ENCODE assay signal across 15 cellular contexts in the genomic region with DNA sequence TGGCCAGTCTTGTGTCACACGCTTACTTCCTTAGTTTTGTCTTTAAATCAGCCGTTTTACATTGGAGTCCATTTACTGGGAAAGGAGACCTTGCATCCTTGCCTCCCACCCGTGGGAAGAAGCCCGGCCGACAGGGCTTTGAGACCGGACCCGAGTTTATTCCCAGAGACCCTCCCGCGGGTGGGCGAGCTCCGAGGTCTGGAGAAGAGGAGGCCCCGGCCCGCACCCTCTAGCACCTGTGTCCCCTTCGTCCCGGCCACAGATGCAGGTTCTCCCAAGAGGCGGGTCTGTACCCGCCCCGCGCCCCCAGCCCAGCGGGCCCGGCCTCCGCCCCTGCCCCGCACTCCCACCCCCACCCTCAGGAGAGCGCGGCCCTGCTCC. TPM values are rescaled to one million over a fixed set of nuclear protein-coding genes. Genes with fewer than 3 reads are reported as not detected.
DNase-seq lines count a peak whose midpoint lies in the region; ATAC-seq, FAIRE-seq and TF ChIP-seq lines count a peak whose summit lies in the region.
"Had no signal": no experiment of that assay in that cellular context is flagged by ENCODE, and none has a peak within 500 bp of the region (broad histone marks: within the 10 kb centered on the region; RNA-seq: fewer than 3 reads in every experiment).

No MANE protein-coding gene starts in this region.

- ATAC-seq in heart left ventricle (no peak), Right ventricle myocardium inferior (no peak), K562 (no peak; the same call in 2 of the 3 replicates), naive B cell (ENCODE audit: low read depth in 2 of 2) (no peak), upper lobe of left lung (ENCODE audit: low FRiP score in 2 of 2) (no peak), GM19351 (IDR thresholded peaks at IDR 0.05; ENCODE audit: unreplicated experiment) (no peak)
- ATAC-seq: sciatic nerve had no signal

- no peak overlapping the region for H3K27ac Mint-ChIP-seq in naive B cell
- H3K27ac Mint-ChIP-seq: activated CD4-positive, alpha-beta memory T cell treated with anti-CD3 and anti-CD28 coated beads, Interleukin-2, amount 10 ng/mL, durations not matched to agents 7 days and 5 days; activated T-cell treated with anti-CD3 and anti-CD28 coated beads, Interleukin-2, amount 50 U/mL, for 72 hours; CD4-positive, CD25-positive, alpha-beta regulatory T cell; naive thymus-derived CD4-positive, alpha-beta T cell had no signal

- H3K36me3 Mint-ChIP-seq in naive B cell = no peaks in the 10 kb centered on the region
- H3K36me3 Mint-ChIP-seq: CD4-positive, CD25-positive, alpha-beta regulatory T cell; naive thymus-derived CD4-positive, alpha-beta T cell had no signal

- H3K4me1 ChIP-seq in heart left ventricle = peaks cover 0 to 20% (median 7%) of the 10 kb centered on the region in 12 donors
- peaks cover 41 to 78% of the 10 kb centered on the region in 2 experiments for H3K4me1 ChIP-seq in K562 (replicated peaks in 1 of 2; ENCODE audit: control insufficient read depth in 2 of 2, insufficient read depth in 2 of 2, low read length in 2 of 2)
- H3K4me1 ChIP-seq in upper lobe of left lung = peaks cover 16 to 34% (median 25%) of the 10 kb centered on the region in 4 donors

- BruUV-seq in K562 (replicated peaks; lab: Mats Ljungman, UMichigan) = no TSS peak

- peak overlapping the region in 5 of 8 donors; percentile 12 to 80 (median 47) for H3K4me3 Mint-ChIP-seq in naive B cell
- H3K4me3 Mint-ChIP-seq: activated CD4-positive, alpha-beta memory T cell treated with anti-CD3 and anti-CD28 coated beads, Interleukin-2, amount 10 ng/mL, durations not matched to agents 7 days and 5 days; activated T-cell treated with anti-CD3 and anti-CD28 coated beads, Interleukin-2, amount 50 U/mL, for 72 hours had no signal

- DNase-seq in heart left ventricle (peak in 2 of 5 donors; percentile 18 to 56), Right ventricle myocardium inferior (ENCODE audit: missing footprints) (no peak), K562 (ENCODE audit: extremely low read depth in 1 of 4, low spot score in 3 of 4) (no peak), naive B cell (no peak), upper lobe of left lung (no peak), NCI-H69 (lab: John Stamatoyannopoulos, UW) (no peak), NCI-H187 treated with DMSO at 0.1 percent for 48 hours (lab: John Stamatoyannopoulos, UW) (no peak)
- DNase-seq: activated CD4-positive, alpha-beta memory T cell treated with anti-CD3 and anti-CD28 coated beads, Interleukin-2, amount 10 ng/mL, durations not matched to agents 7 days and 5 days; activated T-cell treated with anti-CD3 and anti-CD28 coated beads, Interleukin-2, amount 50 U/mL, for 72 hours; CD4-positive, CD25-positive, alpha-beta regulatory T cell; IMR-90; naive thymus-derived CD4-positive, alpha-beta T cell had no signal

- peak overlapping the region; percentile 78 to 94 for H3K9ac ChIP-seq in K562 (ENCODE audit: insufficient read depth in 1 of 2, low read depth in 2 of 2, low read length in 2 of 2)

- no peaks in the 10 kb centered on the region for H4K20me1 ChIP-seq in K562 (replicated peaks; ENCODE audit: control insufficient read depth, insufficient read depth, low read length)

- H3K27me3 Mint-ChIP-seq in naive B cell = peaks cover 14 to 50% (median 26%) of the 10 kb centered on the region in 3 donors

- H3K36me3 ChIP-seq in heart left ventricle (no peaks in the 10 kb centered on the region), K562 (ENCODE audit: control insufficient read depth, insufficient read depth, low read length) (peaks cover 1% of the 10 kb centered on the region; the same call in 1 of the 3 replicates), upper lobe of left lung (no peaks in the 10 kb centered on the region)

- no peaks in the 10 kb centered on the region for H3K9me1 ChIP-seq in K562 (ENCODE audit: control insufficient read depth, insufficient read depth, low read length)

- CTCF ChIA-PET in K562 (lab: Yijun Ruan, JAX; ENCODE audit: low intra/inter-chr PET ratio) = no interaction called here

- no peaks in the 10 kb centered on the region for H3K9me3 ChIP-seq in heart left ventricle
- H3K9me3 ChIP-seq in K562 (replicated peaks; ENCODE audit: control insufficient read depth, insufficient read depth, low read depth, low read length) = no peaks in the 10 kb centered on the region
- H3K9me3 ChIP-seq in upper lobe of left lung = no peaks in the 10 kb centered on the region
- H3K9me3 ChIP-seq: tibial nerve had no signal

- in situ Hi-C loops in K562 (cut with MboI) = no loop called here

- H2AFZ ChIP-seq in K562 (ENCODE audit: low read depth, low read length) = 0 out of 2 replicates have a peak overlapping the region, but pooled peaks have one; percentile 57

- no peak for TF ChIP-seq RAD21 in K562 (CRISPR knock-in tag; conservative IDR thresholded peaks at IDR 0.05 in 1 of 2, IDR thresholded peaks at IDR 0.05 in 1 of 2)

- H3K79me2 ChIP-seq in K562 (ENCODE audit: control insufficient read depth, insufficient read depth, low read length) = peaks cover 23% of the 10 kb centered on the region; the same call in 2 of the 3 replicates

- no peak for TF ChIP-seq POLR2A in heart left ventricle (IDR thresholded peaks at IDR 0.05)
- TF ChIP-seq POLR2A in K562 (conservative IDR thresholded peaks at IDR 0.05) = no peak
- TF ChIP-seq POLR2A in upper lobe of left lung (IDR thresholded peaks at IDR 0.05) = no peak

- POLR2A ChIA-PET in K562 (lab: Yijun Ruan, JAX) = no interaction called here

- no peak for TF ChIP-seq CTCF in heart left ventricle (IDR thresholded peaks at IDR 0.05)
- TF ChIP-seq CTCF in K562 (IDR thresholded peaks at IDR 0.05 in 2 of 3, conservative IDR thresholded peaks at IDR 0.05 in 1 of 3; ENCODE audit: insufficient read depth in 2 of 3, low read depth in 1 of 3, low read length in 3 of 3) = no peak
- TF ChIP-seq CTCF in upper lobe of left lung (IDR thresholded peaks at IDR 0.05) = no peak

- H3K4me2 ChIP-seq in K562 (ENCODE audit: insufficient read depth, low read length) = peak overlapping the region; percentile 77

- peaks cover 15 to 31% (median 16%) of the 10 kb centered on the region in 3 donors for H3K4me1 Mint-ChIP-seq in naive B cell
- H3K4me1 Mint-ChIP-seq: activated CD4-positive, alpha-beta memory T cell treated with anti-CD3 and anti-CD28 coated beads, Interleukin-2, amount 10 ng/mL, durations not matched to agents 7 days and 5 days had no signal

- FAIRE-seq in K562 (lab: Jason Lieb, UNC) = peak; percentile 52

- no peak overlapping the region for H3K27ac ChIP-seq in heart left ventricle
- peak overlapping the region; percentile 81 for H3K27ac ChIP-seq in K562 (ENCODE audit: extremely low read depth, low read depth, low read length)
- no peak overlapping the region for H3K27ac ChIP-seq in upper lobe of left lung

- H3K9me3 Mint-ChIP-seq in naive B cell = peaks cover 0 to 2% (median 0%) of the 10 kb centered on the region in 7 donors
- H3K9me3 Mint-ChIP-seq: activated CD4-positive, alpha-beta memory T cell treated with anti-CD3 and anti-CD28 coated beads, Interleukin-2, amount 10 ng/mL, durations not matched to agents 7 days and 5 days; activated T-cell treated with anti-CD3 and anti-CD28 coated beads, Interleukin-2, amount 50 U/mL, for 72 hours; naive thymus-derived CD4-positive, alpha-beta T cell had no signal

- intact Hi-C loops in heart left ventricle (cut with DNase I) (loop anchor here in 2 of 10 donors (10.0 kb wide), 2 partner anchors 242 to 252 kb away; no protein-coding TSS in a partner anchor), Right ventricle myocardium inferior (cut with DNase I) (no loop called here), K562 (cut with micrococcal nuclease) (loop anchor here (10.0 kb wide), 1 partner anchor 48 kb away; no protein-coding TSS in a partner anchor)

- H3K4me3 ChIP-seq in heart left ventricle (peak overlapping the region in 7 of 12 donors; percentile 17 to 51 (median 46)), K562 (peak overlapping the region; percentile 47), upper lobe of left lung (peak overlapping the region in 3 of 4 donors; percentile 24 to 47 (median 43))

- 7 to 22% (median 10%) methylated on average over 15 to 25 of the region's 25 CpGs for WGBS in heart left ventricle, 4 donors
- WGBS in K562 (ENCODE audit: insufficient coverage, low coverage, missing lambda C conversion rate) = 1% methylated on average over 12 of the region's 25 CpGs
- WGBS in upper lobe of left lung, 2 donors = 15 to 18% methylated on average over 3 to 18 of the region's 25 CpGs

- TF ChIP-seq EP300 in K562 (IDR thresholded peaks at IDR 0.05; ENCODE audit: low read length) = no peak
- TF ChIP-seq EP300 in upper lobe of left lung (IDR thresholded peaks at IDR 0.05) = no peak

- H3K27me3 ChIP-seq in heart left ventricle = peaks cover 16 to 49% (median 34%) of the 10 kb centered on the region in 9 donors
- H3K27me3 ChIP-seq in K562 (ENCODE audit: control insufficient read depth in 2 of 2, insufficient read depth in 2 of 2, low read length in 2 of 2) = no peaks in the 10 kb centered on the region
- H3K27me3 ChIP-seq in upper lobe of left lung = peaks cover under 1 to 31% (median 22%) of the 10 kb centered on the region in 4 donors

RNA-seq across cellular contexts. Expression of a gene that starts 3.8 kb away (rescaled TPM):
- total RNA-seq in heart left ventricle (under 1 TPM in 4 of 9 donors, not detected in 5; 0.19 to 0.27 (median 0.25) TPM), Right ventricle myocardium inferior (not detected), K562 (2014; rRNA removed) (1.6 TPM in 2 replicates), K562 (2014; rRNA removed; fragmentation: Illumina TruSeq; extraction: Trizol) (0.40 and 0.96 TPM in 2 replicates), K562 (2015; rRNA removed; fragmentation: Illumina TruSeq; extraction: Trizol) (1.8 and 2.2 TPM in 2 replicates), K562 (2021) (3.1 and 4.2 TPM in 2 replicates), upper lobe of left lung (1 to 10 TPM in 1 of 6 donors, under 1 TPM in 5; 0.39 to 2.1 (median 0.68) TPM)
- polyA plus RNA-seq in heart left ventricle (under 1 TPM; 0.03 to 0.27 TPM), K562 (2011; rRNA removed) (0.95 and 2.0 TPM in 2 replicates), K562 (2014; fragmentation: Illumina TruSeq; extraction: Trizol) (0.56 and 0.69 TPM in 2 replicates), K562 (2014; fragmentation: Nextera tagmentation; extraction: Ambion mirVana) (under 1 TPM; 0.11 to 0.24 TPM), K562 (2014; rRNA removed) (1.4 and 2.1 TPM in 2 replicates), naive B cell (ENCODE audit: low read depth in 6 of 6) (1 to 10 TPM in 2 of 6 donors, under 1 TPM in 3, not detected in 1; 0.22 to 4.3 (median 0.77) TPM)
- 5.5 and 11.7 TPM in 2 replicates for total RNA-seq in K562 (2011; cell fraction: chromatin; rRNA removed; ENCODE audit: low replicate concordance)
- total RNA-seq in K562 (2011; cell fraction: nucleolus; rRNA removed) = 8.4 and 9.3 TPM in 2 replicates
- 4.1 and 4.2 TPM in 2 replicates for total RNA-seq in K562 (2011; cell fraction: nucleoplasm; rRNA removed)
- polyA plus RNA-seq in K562 (2011; cell fraction: cytosol; rRNA removed) = 1.0 and 2.7 TPM in 2 replicates
- polyA plus RNA-seq in K562 (2011; cell fraction: nucleus; rRNA removed) = 9.1 and 12.1 TPM in 2 replicates
- 4.4 and 8.2 TPM in 2 replicates for polyA plus RNA-seq in K562 (2012)
- 0.51 and 0.74 TPM in 2 replicates for polyA minus RNA-seq in K562 (2011; rRNA and poly(A)+ RNA removed)
- 1.7 TPM in 2 replicates for polyA minus RNA-seq in K562 (2011; cell fraction: cytosol; rRNA and poly(A)+ RNA removed)
- 3.9 and 6.3 TPM in 2 replicates for polyA minus RNA-seq in K562 (2011; cell fraction: nucleus; rRNA and poly(A)+ RNA removed)
- total RNA-seq: activated T-cell treated with anti-CD3 and anti-CD28 coated beads, Interleukin-2, amount 50 U/mL, for 72 hours; IMR-90 had no signal

RNA-seq across cellular contexts. Expression of a gene that starts 10.1 kb away (rescaled TPM):
- 10 to 100 TPM in 3 of 9 donors, 1 to 10 TPM in 6; 5.0 to 17.4 (median 6.9) TPM for total RNA-seq in heart left ventricle
- 1 to 10 TPM; 3.2 to 6.8 TPM for polyA plus RNA-seq in heart left ventricle
- total RNA-seq in Right ventricle myocardium inferior = 8.6 TPM
- total RNA-seq in K562 (2011; cell fraction: chromatin; rRNA removed; ENCODE audit: low replicate concordance) = 7.8 and 35.6 TPM in 2 replicates
- total RNA-seq in K562 (2011; cell fraction: nucleolus; rRNA removed) = 35.8 and 36.4 TPM in 2 replicates
- total RNA-seq in K562 (2011; cell fraction: nucleoplasm; rRNA removed) = 12.5 and 18.8 TPM in 2 replicates
- 9.9 and 10.1 TPM in 2 replicates for total RNA-seq in K562 (2014; rRNA removed)
- total RNA-seq in K562 (2014; rRNA removed; fragmentation: Illumina TruSeq; extraction: Trizol) = 0.26 and 0.69 TPM in 2 replicates
- total RNA-seq in K562 (2015; rRNA removed; fragmentation: Illumina TruSeq; extraction: Trizol) = 3.1 and 4.8 TPM in 2 replicates
- 13.6 and 16.1 TPM in 2 replicates for total RNA-seq in K562 (2021)
- polyA plus RNA-seq in K562 (2011; rRNA removed) = 1.2 and 2.2 TPM in 2 replicates
- 0.90 and 2.8 TPM in 2 replicates for polyA plus RNA-seq in K562 (2011; cell fraction: cytosol; rRNA removed)
- 34.5 and 72.8 TPM in 2 replicates for polyA plus RNA-seq in K562 (2011; cell fraction: nucleus; rRNA removed)
- polyA plus RNA-seq in K562 (2012) = 9.8 and 26.2 TPM in 2 replicates
- polyA plus RNA-seq in K562 (2014; fragmentation: Illumina TruSeq; extraction: Trizol) = 0.30 and 1.2 TPM in 2 replicates
- under 1 TPM; 0.04 to 0.13 TPM for polyA plus RNA-seq in K562 (2014; fragmentation: Nextera tagmentation; extraction: Ambion mirVana)
- 11.2 and 14.1 TPM in 2 replicates for polyA plus RNA-seq in K562 (2014; rRNA removed)
- 0.36 and 0.70 TPM in 2 replicates for polyA minus RNA-seq in K562 (2011; rRNA and poly(A)+ RNA removed)
- polyA minus RNA-seq in K562 (2011; cell fraction: cytosol; rRNA and poly(A)+ RNA removed) = 7.3 and 13.7 TPM in 2 replicates
- polyA minus RNA-seq in K562 (2011; cell fraction: nucleus; rRNA and poly(A)+ RNA removed) = 10.0 and 12.1 TPM in 2 replicates
- polyA plus RNA-seq in naive B cell (ENCODE audit: low read depth in 6 of 6) = 1 to 10 TPM; 2.2 to 8.3 (median 3.3) TPM
- total RNA-seq in upper lobe of left lung = 100 to 1,000 TPM in 1 of 6 donors, 10 to 100 TPM in 5; 13.5 to 152 (median 55.9) TPM

RNA-seq across cellular contexts. Expression of a gene that starts 14.4 kb away (rescaled TPM):
- total RNA-seq in heart left ventricle (10 to 100 TPM; 23.6 to 90.7 (median 30.6) TPM), Right ventricle myocardium inferior (21.0 TPM), K562 (2014; rRNA removed) (21.6 and 30.7 TPM in 2 replicates), K562 (2014; rRNA removed; fragmentation: Illumina TruSeq; extraction: Trizol) (5.3 and 7.1 TPM in 2 replicates), K562 (2015; rRNA removed; fragmentation: Illumina TruSeq; extraction: Trizol) (10.4 and 11.4 TPM in 2 replicates), K562 (2021) (45.6 and 49.9 TPM in 2 replicates), upper lobe of left lung (10 to 100 TPM; 21.0 to 32.4 (median 25.6) TPM)
- polyA plus RNA-seq in heart left ventricle (10 to 100 TPM; 26.9 to 47.1 TPM), K562 (2011; rRNA removed) (14.6 and 18.3 TPM in 2 replicates), K562 (2014; fragmentation: Illumina TruSeq; extraction: Trizol) (17.1 and 25.2 TPM in 2 replicates), K562 (2014; fragmentation: Nextera tagmentation; extraction: Ambion mirVana) (under 1 TPM; 0.34 to 0.53 TPM), K562 (2014; rRNA removed) (15.1 and 15.6 TPM in 2 replicates), naive B cell (ENCODE audit: low read depth in 6 of 6) (1 to 10 TPM in 2 of 6 donors, under 1 TPM in 3, not detected in 1; 0.22 to 2.3 (median 0.37) TPM)
- 24.3 and 107 TPM in 2 replicates for total RNA-seq in K562 (2011; cell fraction: chromatin; rRNA removed; ENCODE audit: low replicate concordance)
- 71.6 and 76.2 TPM in 2 replicates for total RNA-seq in K562 (2011; cell fraction: nucleolus; rRNA removed)
- 78.9 and 124 TPM in 2 replicates for total RNA-seq in K562 (2011; cell fraction: nucleoplasm; rRNA removed)
- polyA plus RNA-seq in K562 (2011; cell fraction: cytosol; rRNA removed) = 39.0 and 72.2 TPM in 2 replicates
- polyA plus RNA-seq in K562 (2011; cell fraction: nucleus; rRNA removed) = 55.9 and 72.5 TPM in 2 replicates
- 28.5 and 35.1 TPM in 2 replicates for polyA plus RNA-seq in K562 (2012)
- polyA minus RNA-seq in K562 (2011; rRNA and poly(A)+ RNA removed) = 73.8 and 144 TPM in 2 replicates
- polyA minus RNA-seq in K562 (2011; cell fraction: cytosol; rRNA and poly(A)+ RNA removed) = 42.8 and 52.2 TPM in 2 replicates
- 20.8 and 21.0 TPM in 2 replicates for polyA minus RNA-seq in K562 (2011; cell fraction: nucleus; rRNA and poly(A)+ RNA removed)

RNA-seq across cellular contexts. Expression of a gene that starts 23.6 kb away (rescaled TPM):
- total RNA-seq in heart left ventricle (1 to 10 TPM; 3.2 to 7.3 (median 4.4) TPM), Right ventricle myocardium inferior (3.8 TPM), K562 (2014; rRNA removed) (17.0 and 19.1 TPM in 2 replicates), K562 (2014; rRNA removed; fragmentation: Illumina TruSeq; extraction: Trizol) (1.2 and 1.7 TPM in 2 replicates), K562 (2015; rRNA removed; fragmentation: Illumina TruSeq; extraction: Trizol) (6.1 and 6.3 TPM in 2 replicates), K562 (2021) (18.4 and 22.0 TPM in 2 replicates), upper lobe of left lung (10 to 100 TPM; 10.7 to 36.7 (median 17.5) TPM)
- polyA plus RNA-seq in heart left ventricle (1 to 10 TPM; 2.6 to 3.7 TPM), K562 (2011; rRNA removed) (5.6 and 6.8 TPM in 2 replicates), K562 (2014; fragmentation: Illumina TruSeq; extraction: Trizol) (2.6 and 7.3 TPM in 2 replicates), K562 (2014; fragmentation: Nextera tagmentation; extraction: Ambion mirVana) (under 1 TPM; 0.17 to 0.27 TPM), K562 (2014; rRNA removed) (15.3 and 15.7 TPM in 2 replicates), naive B cell (ENCODE audit: low read depth in 6 of 6) (10 to 100 TPM in 1 of 6 donors, 1 to 10 TPM in 5; 1.6 to 11.9 (median 4.1) TPM)
- 27.1 and 96.1 TPM in 2 replicates for total RNA-seq in K562 (2011; cell fraction: chromatin; rRNA removed; ENCODE audit: low replicate concordance)
- total RNA-seq in K562 (2011; cell fraction: nucleolus; rRNA removed) = 70.2 and 86.6 TPM in 2 replicates
- 28.7 and 35.0 TPM in 2 replicates for total RNA-seq in K562 (2011; cell fraction: nucleoplasm; rRNA removed)
- 5.6 and 16.4 TPM in 2 replicates for polyA plus RNA-seq in K562 (2011; cell fraction: cytosol; rRNA removed)
- polyA plus RNA-seq in K562 (2011; cell fraction: nucleus; rRNA removed) = 86.6 and 144 TPM in 2 replicates
- polyA plus RNA-seq in K562 (2012) = 13.1 and 23.6 TPM in 2 replicates
- 1.9 and 2.5 TPM in 2 replicates for polyA minus RNA-seq in K562 (2011; rRNA and poly(A)+ RNA removed)
- polyA minus RNA-seq in K562 (2011; cell fraction: cytosol; rRNA and poly(A)+ RNA removed) = 5.5 and 7.7 TPM in 2 replicates
- 17.1 and 17.2 TPM in 2 replicates for polyA minus RNA-seq in K562 (2011; cell fraction: nucleus; rRNA and poly(A)+ RNA removed)
